24 cellular contexts compared by ENCODE assay signal in genomic region chr11:107679255-107680024, GRCh38. TPM values are rescaled to one million over a fixed set of nuclear protein-coding genes. Genes with fewer than 3 reads are reported as not detected.
"Had no signal": no experiment of that assay in that cellular context is flagged by ENCODE, and none has a peak within 500 bp of the region (broad histone marks: within the 10 kb centered on the region; RNA-seq: fewer than 3 reads in every experiment).

No MANE protein-coding gene starts in this region.

- DNase-seq: activated CD4-positive, alpha-beta T cell treated with anti-CD3 and anti-CD28 coated beads for 36 hours; activated CD8-positive, alpha-beta memory T cell treated with anti-CD3 and anti-CD28 coated beads, Interleukin-2, amount 50 U/mL, for 48 hours; activated CD8-positive, alpha-beta T cell treated with anti-CD3 and anti-CD28 coated beads for 36 hours; activated effector memory CD4-positive, alpha-beta T cell treated with Interleukin-2 at 50 U/mL for 16 hours; activated naive CD4-positive, alpha-beta T cell; activated T-cell treated with anti-CD3 and anti-CD28 coated beads, Interleukin-2, amount 50 U/mL, for 24 hours; aorta; central memory CD4-positive, alpha-beta T cell; MG63; MV-4-11; NCI-H1092 treated with DMSO at 0.1 percent for 48 hours; NCI-H1417 treated with DMSO at 0.1 percent for 48 hours; NCI-H1694; NCI-H2029 treated with DMSO at 0.1 percent for 48 hours; NCI-H345; NCI-H510A treated with DMSO at 0.1 percent for 48 hours; NCI-H69; NK-92 treated with Interleukin-12 subunit alpha and Interleukin-12 subunit beta, amount 100 ng/mL, for 24 hours; RPMI8226; T-helper 1 cell; WERI-Rb-1 had no signal

RNA-seq across cellular contexts. Expression of gene SLN, which starts 32.4 kb away (rescaled TPM):
- total RNA-seq: activated CD4-positive, alpha-beta T cell treated with anti-CD3 and anti-CD28 coated beads for 36 hours; activated CD8-positive, alpha-beta T cell treated with anti-CD3 and anti-CD28 coated beads for 36 hours; activated T-helper 1 cell treated with anti-CD3 and anti-CD28 coated beads, Interleukin-12 subunit alpha, Interleukin-12 subunit beta, Interleukin-2, Interleukin-4 antibody, amounts not matched to agents 30 ng/mL and 10 ng/mL and 1 ng/mL, durations not matched to agents 14 hours and 24 hours and 36 hours; breast epithelium; T-helper 2 cell treated with Interferon-gamma antibody and Interleukin-4, amounts not matched to agents 100 ng/mL and 5 ng/mL, for 36 hours had no signal
